10 cellular contexts compared by ENCODE assay signal in the genomic region with DNA sequence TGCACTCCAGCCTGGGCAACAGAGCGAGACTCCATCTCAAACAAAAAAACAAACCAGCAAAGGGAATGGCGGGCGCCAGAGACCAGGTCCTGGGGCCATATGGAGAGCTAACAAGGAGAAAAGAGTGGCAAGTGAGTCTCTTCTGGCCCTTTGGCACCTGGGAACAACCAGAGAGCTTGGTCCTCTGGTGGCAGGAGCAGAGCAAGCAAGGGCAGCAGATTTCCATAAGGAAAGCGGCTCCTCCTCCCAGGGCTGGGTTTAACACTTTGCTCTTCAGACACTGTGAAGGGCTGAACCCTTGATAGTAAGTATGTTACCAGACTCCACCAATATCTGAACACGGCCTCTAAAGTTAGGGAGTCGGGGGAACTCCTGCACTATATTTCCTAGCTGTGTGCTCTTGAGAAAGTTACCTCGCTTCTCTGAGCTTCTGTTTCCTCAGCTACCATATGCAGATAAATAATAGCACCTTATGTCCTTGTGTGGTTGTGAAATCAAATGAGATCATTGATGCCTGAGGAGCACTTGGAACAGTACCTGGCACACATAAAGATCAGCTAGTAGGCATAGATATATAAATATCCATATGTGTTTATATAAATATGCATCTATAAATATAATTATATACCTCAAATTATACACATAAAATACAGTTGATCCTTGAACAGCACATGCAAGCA. TPM values are rescaled to one million over a fixed set of nuclear protein-coding genes. Genes with fewer than 3 reads are reported as not detected.
DNase-seq lines count a peak whose midpoint lies in the region; ATAC-seq, FAIRE-seq and TF ChIP-seq lines count a peak whose summit lies in the region.
"Had no signal": no experiment of that assay in that cellular context is flagged by ENCODE, and none has a peak within 500 bp of the region (broad histone marks: within the 10 kb centered on the region; RNA-seq: fewer than 3 reads in every experiment).

No MANE protein-coding gene starts in this region.

- no peak overlapping the region for H3K4ac ChIP-seq in mesendoderm (ENCODE audit: low read depth, low read length)

- H3K27me3 ChIP-seq in HCT116 (ENCODE audit: insufficient read depth, low read length) (no peaks in the 10 kb centered on the region; the same call in 1 of the 2 replicates), breast epithelium (no peaks in the 10 kb centered on the region), mesendoderm (ENCODE audit: insufficient read depth, low read length, poor library complexity) (no peaks in the 10 kb centered on the region)

- no TSS peak for BruUV-seq in HCT116 (replicated peaks; lab: Mats Ljungman, UMichigan)

- H3K9me3 ChIP-seq in HCT116 (ENCODE audit: control insufficient read depth in 1 of 2, insufficient read depth in 1 of 2, low read depth in 1 of 2, low read length in 2 of 2): no peaks in the 10 kb centered on the region
- no peaks in the 10 kb centered on the region for H3K9me3 ChIP-seq in breast epithelium
- H3K9me3 ChIP-seq: neutrophil had no signal

- H4K5ac ChIP-seq in mesendoderm (ENCODE audit: low read length): no peak overlapping the region

- TF ChIP-seq RAD21 in HCT116 (IDR thresholded peaks at IDR 0.05; ENCODE audit: low read depth): no peak

- WGBS in mesendoderm (ENCODE audit: extremely low coverage, insufficient coverage, low lambda C conversion rate): no CpG with 5 or more reads among the region's 7 CpGs

- H4K20me1 ChIP-seq in HCT116 (ENCODE audit: insufficient read depth): no peaks in the 10 kb centered on the region

- H2AFZ ChIP-seq in HCT116 (ENCODE audit: low read depth, low read length, poor library complexity, severe bottlenecking): no peak overlapping the region

- no peaks in the 10 kb centered on the region for H3K9me2 ChIP-seq in HCT116 (ENCODE audit: insufficient read depth)

- no peak overlapping the region for H2BK15ac ChIP-seq in mesendoderm (replicated peaks; ENCODE audit: low read depth)

- H2AK5ac ChIP-seq in mesendoderm (ENCODE audit: low read length): no peak overlapping the region

- no peak overlapping the region for H3K4me3 ChIP-seq in HCT116 (replicated peaks in 1 of 2; ENCODE audit: low read depth in 1 of 2, low read length in 2 of 2)
- no peak overlapping the region for H3K4me3 ChIP-seq in breast epithelium
- no peak overlapping the region for H3K4me3 ChIP-seq in mesendoderm (ENCODE audit: low read length)

- intact Hi-C loops in HCT116 (cut with micrococcal nuclease) (no loop called here), breast epithelium (cut with DNase I; ENCODE audit: low total_unique reads) (loop anchor here (10.0 kb wide), 1 partner anchor 62 kb away; no protein-coding TSS in a partner anchor)

- ATAC-seq in HCT116 (peak; percentile 23), HG03521 (IDR thresholded peaks at IDR 0.05; ENCODE audit: unreplicated experiment) (no peak)

- RAD21 ChIA-PET in HCT116 (lab: Charles Lee; ENCODE audit: low non-redundant PET in 1 of 2, low total read pairs in 2 of 2, uncharacterized antibody in 2 of 2, unreplicated experiment in 2 of 2): interaction anchor here (1.1 to 1.8 kb wide), 6 partner anchors 59 to 210 kb away, joined by 3 to 5 read pairs (median 4); no protein-coding TSS in a partner anchor

- H3K27ac ChIP-seq in 22Rv1 (peak overlapping the region; percentile 100), HCT116 (ENCODE audit: low read depth, low read length) (peak overlapping the region; percentile 94; the same call in 1 of the 2 replicates), breast epithelium (peak overlapping the region; percentile 94 to 99), mesendoderm (ENCODE audit: low read depth, low read length) (no peak overlapping the region)
- H3K27ac ChIP-seq: neutrophil had no signal

- H3K4me2 ChIP-seq in HCT116 (ENCODE audit: low read length): peak overlapping the region; percentile 82
- H3K4me2 ChIP-seq in mesendoderm (ENCODE audit: low read length): no peak overlapping the region

- CTCF ChIA-PET in HCT116 (lab: Charles Lee): interaction anchor here (0.5 to 6.2 kb wide), 7 partner anchors 18 to 289 kb away, joined by 3 to 106 read pairs (median 9); no protein-coding TSS in a partner anchor

- TF ChIP-seq CTCF in 22Rv1 (IDR thresholded peaks at IDR 0.05) (peak; percentile 60), HCT116 (IDR thresholded peaks at IDR 0.05 in 2 of 3, conservative IDR thresholded peaks at IDR 0.05 in 1 of 3; ENCODE audit: borderline replicate concordance in 1 of 3, insufficient read depth in 1 of 3, low read depth in 2 of 3, low read length in 2 of 3) (peak in 2 of 3 experiments; percentile 45 to 49; a peak in 4 of 6 replicates), breast epithelium (IDR thresholded peaks at IDR 0.05) (no peak)

- no peaks in the 10 kb centered on the region for H3K79me2 ChIP-seq in HCT116 (ENCODE audit: insufficient read depth, low read length)
- no peaks in the 10 kb centered on the region for H3K79me2 ChIP-seq in mesendoderm (ENCODE audit: control insufficient read depth, insufficient read depth, low read length)

- FAIRE-seq in RCC 7860 (lab: Jason Lieb, UNC): no peak

- DNase-seq in HCT116 (ENCODE audit: low read depth, low spot score): no peak
- DNase-seq in breast epithelium (ENCODE audit: low spot score in 2 of 2): no peak
- peak; percentile 85 for DNase-seq in mesendoderm
- DNase-seq in SHP77 treated with DMSO at 0.1 percent for 48 hours (lab: John Stamatoyannopoulos, UW): no peak
- no peak for DNase-seq in RCC 7860 (ENCODE audit: low spot score)
- DNase-seq in cerebellar nuclear complex (lab: John Stamatoyannopoulos, UW): no peak
- DNase-seq: NCI-H2081 had no signal

- H4K8ac ChIP-seq in mesendoderm (ENCODE audit: low read depth, low read length): no peak overlapping the region

- H3K23ac ChIP-seq in mesendoderm (ENCODE audit: low read length): no peak overlapping the region

- H2BK120ac ChIP-seq in mesendoderm (ENCODE audit: low read depth, low read length): no peak overlapping the region

- no peak overlapping the region for H3K18ac ChIP-seq in mesendoderm (ENCODE audit: low read length)

- H3K56ac ChIP-seq in mesendoderm (ENCODE audit: low read length): no peak overlapping the region

- no peak overlapping the region for H2BK5ac ChIP-seq in mesendoderm (ENCODE audit: low read length)

- no peaks in the 10 kb centered on the region for H3K36me3 ChIP-seq in HCT116 (ENCODE audit: control insufficient read depth in 1 of 2, insufficient read depth in 2 of 2, low read length in 2 of 2)
- H3K36me3 ChIP-seq in breast epithelium: no peaks in the 10 kb centered on the region
- no peaks in the 10 kb centered on the region for H3K36me3 ChIP-seq in mesendoderm (ENCODE audit: control insufficient read depth, insufficient read depth, low read length)
- H3K36me3 ChIP-seq: neutrophil had no signal

- no peaks in the 10 kb centered on the region for H3K79me1 ChIP-seq in mesendoderm (ENCODE audit: low read length)

- TF ChIP-seq POLR2A in HCT116 (IDR thresholded peaks at IDR 0.05; ENCODE audit: borderline replicate concordance, extremely low read depth, insufficient read depth, insufficient read length): no peak
- no peak for TF ChIP-seq POLR2A in breast epithelium (IDR thresholded peaks at IDR 0.05)

- H3K4me1 ChIP-seq in HCT116 (ENCODE audit: control insufficient read depth in 1 of 2, insufficient read depth in 2 of 2, low read length in 2 of 2) (peaks cover 76 to 90% of the 10 kb centered on the region in 2 experiments), breast epithelium (peaks cover 14 to 26% of the 10 kb centered on the region in 2 donors), mesendoderm (ENCODE audit: control insufficient read depth, low read depth, low read length) (peaks cover 19% of the 10 kb centered on the region)

- H3K9ac ChIP-seq in HCT116 (ENCODE audit: low read length) (peak overlapping the region; percentile 82; the same call in 1 of the 2 replicates), mesendoderm (ENCODE audit: low read length) (no peak overlapping the region)

- POLR2A ChIA-PET in HCT116 (lab: Charles Lee): interaction anchor here (0.8 to 2.0 kb wide), 3 partner anchors 76 to 210 kb away, joined by 4 to 9 read pairs (median 6); no protein-coding TSS in a partner anchor

TF ChIP-seq in HCT116, 20 proteins besides CTCF, POLR2A, EP300 and RAD21:
- TF ChIP-seq TCF7L2 (IDR thresholded peaks at IDR 0.05; ENCODE audit: borderline replicate concordance, extremely low read depth, insufficient read depth, insufficient read length): no peak
- TF ChIP-seq JUND (IDR thresholded peaks at IDR 0.05): no peak
- TF ChIP-seq, protein P1, sequence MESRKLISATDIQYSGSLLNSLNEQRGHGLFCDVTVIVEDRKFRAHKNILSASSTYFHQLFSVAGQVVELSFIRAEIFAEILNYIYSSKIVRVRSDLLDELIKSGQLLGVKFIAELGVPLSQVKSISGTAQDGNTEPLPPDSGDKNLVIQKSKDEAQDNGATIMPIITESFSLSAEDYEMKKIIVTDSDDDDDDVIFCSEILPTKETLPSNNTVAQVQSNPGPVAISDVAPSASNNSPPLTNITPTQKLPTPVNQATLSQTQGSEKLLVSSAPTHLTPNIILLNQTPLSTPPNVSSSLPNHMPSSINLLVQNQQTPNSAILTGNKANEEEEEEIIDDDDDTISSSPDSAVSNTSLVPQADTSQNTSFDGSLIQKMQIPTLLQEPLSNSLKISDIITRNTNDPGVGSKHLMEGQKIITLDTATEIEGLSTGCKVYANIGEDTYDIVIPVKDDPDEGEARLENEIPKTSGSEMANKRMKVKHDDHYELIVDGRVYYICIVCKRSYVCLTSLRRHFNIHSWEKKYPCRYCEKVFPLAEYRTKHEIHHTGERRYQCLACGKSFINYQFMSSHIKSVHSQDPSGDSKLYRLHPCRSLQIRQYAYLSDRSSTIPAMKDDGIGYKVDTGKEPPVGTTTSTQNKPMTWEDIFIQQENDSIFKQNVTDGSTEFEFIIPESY (IDR thresholded peaks at IDR 0.05; ENCODE audit: extremely low read depth, insufficient replicate concordance, low read length): no peak
- TF ChIP-seq, protein P2, sequence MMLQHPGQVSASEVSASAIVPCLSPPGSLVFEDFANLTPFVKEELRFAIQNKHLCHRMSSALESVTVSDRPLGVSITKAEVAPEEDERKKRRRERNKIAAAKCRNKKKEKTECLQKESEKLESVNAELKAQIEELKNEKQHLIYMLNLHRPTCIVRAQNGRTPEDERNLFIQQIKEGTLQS (IDR thresholded peaks at IDR 0.05): no peak
- TF ChIP-seq EZH2phosphoT487 (IDR thresholded peaks at IDR 0.05; ENCODE audit: borderline replicate concordance): no peak
- no peak for TF ChIP-seq ZNF274 (IDR thresholded peaks at IDR 0.05; ENCODE audit: low read depth, low read length)
- no peak for TF ChIP-seq SRF (IDR thresholded peaks at IDR 0.05; ENCODE audit: low read depth)
- no peak for TF ChIP-seq YY1 (IDR thresholded peaks at IDR 0.05; ENCODE audit: extremely low read depth, insufficient replicate concordance, low read depth, low read length)

RNA-seq across cellular contexts. Expression of a gene that starts 33.4 kb away (rescaled TPM):
- 27.4 TPM for total RNA-seq in HCT116 (2021; ENCODE audit: unreplicated experiment)
- polyA plus RNA-seq in HCT116 (2012): 16.5 and 19.9 TPM in 2 replicates
- total RNA-seq in breast epithelium: 10 to 100 TPM; 11.9 to 43.6 (median 42.4) TPM
- 23.2 TPM for polyA plus RNA-seq in mesendoderm (2013, experiment 1 of 2)
- 22.0 TPM for polyA plus RNA-seq in mesendoderm (2013, experiment 2 of 2)

Comparison
In these comparisons a context has a peak if more than half of its experiments do, and no peak if none do; other contexts are left out.
1. CTCF ChIP-seq: peak in 22Rv1 (single experiment) and HCT116 (2 of 3); none in breast epithelium (0 of 3).